ENCODE assay signal across 1 cellular context in the genomic region with DNA sequence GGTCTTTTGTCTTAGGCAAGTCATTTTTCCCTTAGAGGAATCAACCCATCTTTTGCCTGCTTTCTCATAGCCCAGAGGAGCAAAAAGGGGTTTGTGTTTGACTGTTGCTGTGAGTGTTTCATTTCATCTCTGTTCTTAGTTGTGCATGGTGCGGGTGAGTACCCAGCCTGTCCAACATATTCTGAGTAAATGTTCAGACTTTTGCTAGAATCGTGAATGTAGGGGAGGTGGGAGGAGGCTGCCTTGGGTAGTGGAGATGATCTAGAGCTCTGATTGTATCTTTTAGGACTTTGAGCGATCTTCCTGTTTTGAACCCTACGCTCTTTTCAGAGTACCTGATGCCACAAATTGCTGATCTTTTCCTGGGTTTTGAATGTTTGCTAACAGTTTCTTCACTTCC.
TF ChIP-seq lines count a peak whose summit lies in the region.

No MANE protein-coding gene starts in this region.

TF ChIP-seq in WTC11, 78 proteins besides CTCF, POLR2A, EP300 and RAD21 (continued from another document):
- TF ChIP-seq, protein P1, sequence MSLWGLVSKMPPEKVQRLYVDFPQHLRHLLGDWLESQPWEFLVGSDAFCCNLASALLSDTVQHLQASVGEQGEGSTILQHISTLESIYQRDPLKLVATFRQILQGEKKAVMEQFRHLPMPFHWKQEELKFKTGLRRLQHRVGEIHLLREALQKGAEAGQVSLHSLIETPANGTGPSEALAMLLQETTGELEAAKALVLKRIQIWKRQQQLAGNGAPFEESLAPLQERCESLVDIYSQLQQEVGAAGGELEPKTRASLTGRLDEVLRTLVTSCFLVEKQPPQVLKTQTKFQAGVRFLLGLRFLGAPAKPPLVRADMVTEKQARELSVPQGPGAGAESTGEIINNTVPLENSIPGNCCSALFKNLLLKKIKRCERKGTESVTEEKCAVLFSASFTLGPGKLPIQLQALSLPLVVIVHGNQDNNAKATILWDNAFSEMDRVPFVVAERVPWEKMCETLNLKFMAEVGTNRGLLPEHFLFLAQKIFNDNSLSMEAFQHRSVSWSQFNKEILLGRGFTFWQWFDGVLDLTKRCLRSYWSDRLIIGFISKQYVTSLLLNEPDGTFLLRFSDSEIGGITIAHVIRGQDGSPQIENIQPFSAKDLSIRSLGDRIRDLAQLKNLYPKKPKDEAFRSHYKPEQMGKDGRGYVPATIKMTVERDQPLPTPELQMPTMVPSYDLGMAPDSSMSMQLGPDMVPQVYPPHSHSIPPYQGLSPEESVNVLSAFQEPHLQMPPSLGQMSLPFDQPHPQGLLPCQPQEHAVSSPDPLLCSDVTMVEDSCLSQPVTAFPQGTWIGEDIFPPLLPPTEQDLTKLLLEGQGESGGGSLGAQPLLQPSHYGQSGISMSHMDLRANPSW (CRISPR knock-in tag; conservative IDR thresholded peaks at IDR 0.05; ENCODE audit: low read depth): no peak
- TF ChIP-seq, protein P2, sequence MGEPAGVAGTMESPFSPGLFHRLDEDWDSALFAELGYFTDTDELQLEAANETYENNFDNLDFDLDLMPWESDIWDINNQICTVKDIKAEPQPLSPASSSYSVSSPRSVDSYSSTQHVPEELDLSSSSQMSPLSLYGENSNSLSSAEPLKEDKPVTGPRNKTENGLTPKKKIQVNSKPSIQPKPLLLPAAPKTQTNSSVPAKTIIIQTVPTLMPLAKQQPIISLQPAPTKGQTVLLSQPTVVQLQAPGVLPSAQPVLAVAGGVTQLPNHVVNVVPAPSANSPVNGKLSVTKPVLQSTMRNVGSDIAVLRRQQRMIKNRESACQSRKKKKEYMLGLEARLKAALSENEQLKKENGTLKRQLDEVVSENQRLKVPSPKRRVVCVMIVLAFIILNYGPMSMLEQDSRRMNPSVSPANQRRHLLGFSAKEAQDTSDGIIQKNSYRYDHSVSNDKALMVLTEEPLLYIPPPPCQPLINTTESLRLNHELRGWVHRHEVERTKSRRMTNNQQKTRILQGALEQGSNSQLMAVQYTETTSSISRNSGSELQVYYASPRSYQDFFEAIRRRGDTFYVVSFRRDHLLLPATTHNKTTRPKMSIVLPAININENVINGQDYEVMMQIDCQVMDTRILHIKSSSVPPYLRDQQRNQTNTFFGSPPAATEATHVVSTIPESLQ (CRISPR knock-in tag; IDR thresholded peaks at IDR 0.05): no peak
